Comparison of ENCODE assay signal across 30 cellular contexts in genomic region chr10:47314416-47314970, GRCh38. TPM values are rescaled to one million over a fixed set of nuclear protein-coding genes. Genes with fewer than 3 reads are reported as not detected.
"Had no signal": no experiment of that assay in that cellular context is flagged by ENCODE, and none has a peak within 500 bp of the region (broad histone marks: within the 10 kb centered on the region; RNA-seq: fewer than 3 reads in every experiment).

No MANE protein-coding gene starts in this region.

- H3K27ac ChIP-seq: brain microvascular endothelial cell, Peyer's patch, RWPE1, SJSA1 had no signal

- ATAC-seq: activated naive CD4-positive, alpha-beta T cell treated with anti-CD3 and anti-CD28 coated beads, Interleukin-2, amount 50 U/mL, for 72 hours; activated T-cell treated with anti-CD3 and anti-CD28 coated beads, Interleukin-2, amount 50 U/mL, for 4 hours; PC-3 had no signal

- H3K27me3 ChIP-seq: brain microvascular endothelial cell, MG63, Peyer's patch, SJSA1 had no signal

- DNase-seq: activated CD4-positive, alpha-beta T cell treated with anti-CD3 and anti-CD28 coated beads, Interleukin-2, amount 10 ng/mL, durations not matched to agents 24 days and 14 days; activated CD4-positive, alpha-beta T cell treated with anti-CD3 and anti-CD28 coated beads, Interleukin-2, amount 50 U/mL, for 4 hours; activated CD8-positive, alpha-beta memory T cell treated with anti-CD3 and anti-CD28 coated beads, Interleukin-2, amount 50 U/mL, for 4 hours; activated gamma-delta T cell treated with Interleukin-2 at 50 U/mL for 16 hours; activated naive CD4-positive, alpha-beta T cell treated with anti-CD3 and anti-CD28 coated beads for 36 hours; activated T-cell treated with anti-CD3 and anti-CD28 coated beads for 4 hours; activated T-cell treated with anti-CD3 and anti-CD28 coated beads, Interleukin-2, amount 50 U/mL, for 4 hours; amniotic stem cell; aorta; brain microvascular endothelial cell; Karpas-422; KBM-7; MG63; NCI-H1048; NCI-H1105 treated with DMSO at 0.1 percent for 48 hours; NCI-H1436; NCI-H1694; NCI-H1930; NCI-H2081 treated with DMSO at 0.1 percent for 48 hours; NCI-H345; NCI-H524 treated with DMSO at 0.1 percent for 48 hours; PC-3; Peyer's patch; SHP77 treated with DMSO at 0.1 percent for 48 hours; SK-N-SH had no signal

- H3K4me2 ChIP-seq: SK-N-SH had no signal

- H3K9me3 ChIP-seq: MG63, Peyer's patch, SJSA1, SK-N-SH had no signal

- H3K36me3 ChIP-seq: brain microvascular endothelial cell, MG63, Peyer's patch, SJSA1 had no signal

- H3K4me1 ChIP-seq: SJSA1 had no signal

- H3K9ac ChIP-seq: SK-N-SH had no signal

- H3K4me3 ChIP-seq: MG63, Peyer's patch, SJSA1 had no signal

RNA-seq across cellular contexts. Expression of gene GDF2, which starts 7.8 kb away (rescaled TPM):
- total RNA-seq: activated CD4-positive, alpha-beta T cell treated with anti-CD3 and anti-CD28 coated beads, Interleukin-2, amount 10 ng/mL, durations not matched to agents 24 days and 14 days; activated naive CD4-positive, alpha-beta T cell treated with anti-CD3 and anti-CD28 coated beads for 36 hours; activated naive CD4-positive, alpha-beta T cell treated with anti-CD3 and anti-CD28 coated beads, Interleukin-2, amount 50 U/mL, for 72 hours; activated T-cell treated with anti-CD3 and anti-CD28 coated beads, Interleukin-2, amount 50 U/mL, for 4 hours; activated T-helper 1 cell treated with anti-CD3 and anti-CD28 coated beads, Interleukin-12 subunit alpha, Interleukin-12 subunit beta, Interleukin-2, Interleukin-4 antibody, amounts not matched to agents 30 ng/mL and 10 ng/mL and 1 ng/mL, durations not matched to agents 14 hours and 24 hours and 36 hours; aorta; NCI-H460; PC-3; Peyer's patch; SJSA1 had no signal
- polyA plus RNA-seq: aorta, SK-N-SH had no signal

RNA-seq across cellular contexts. Expression of gene GDF10, which starts 14.5 kb away (rescaled TPM):
- total RNA-seq: NCI-H460, PC-3, SJSA1 had no signal

RNA-seq across cellular contexts. Expression of gene RBP3, which starts 33.7 kb away (rescaled TPM):
- total RNA-seq: activated CD4-positive, alpha-beta T cell treated with anti-CD3 and anti-CD28 coated beads, Interleukin-2, amount 10 ng/mL, durations not matched to agents 24 days and 14 days; activated naive CD4-positive, alpha-beta T cell treated with anti-CD3 and anti-CD28 coated beads for 36 hours; activated naive CD4-positive, alpha-beta T cell treated with anti-CD3 and anti-CD28 coated beads, Interleukin-2, amount 50 U/mL, for 72 hours; activated T-cell treated with anti-CD3 and anti-CD28 coated beads, Interleukin-2, amount 50 U/mL, for 4 hours; activated T-helper 1 cell treated with anti-CD3 and anti-CD28 coated beads, Interleukin-12 subunit alpha, Interleukin-12 subunit beta, Interleukin-2, Interleukin-4 antibody, amounts not matched to agents 30 ng/mL and 10 ng/mL and 1 ng/mL, durations not matched to agents 14 hours and 24 hours and 36 hours; aorta; NCI-H460; PC-3; Peyer's patch; SJSA1 had no signal
- polyA plus RNA-seq: aorta, SK-N-SH had no signal
